Comparison of ENCODE assay signal across 31 cellular contexts in genomic region chr9:852539-852938, GRCh38. TPM values are rescaled to one million over a fixed set of nuclear protein-coding genes. Genes with fewer than 3 reads are reported as not detected.
"Had no signal": no experiment of that assay in that cellular context is flagged by ENCODE, and none has a peak within 500 bp of the region (broad histone marks: within the 10 kb centered on the region; RNA-seq: fewer than 3 reads in every experiment).

No MANE protein-coding gene starts in this region.

- DNase-seq: IMR-90; Karpas-422; KG1; MG63; NCI-H1092; NCI-H1105 treated with DMSO at 0.1 percent for 48 hours; NCI-H1417 treated with DMSO at 0.1 percent for 48 hours; NCI-H146; NCI-H1694 treated with DMSO at 0.1 percent for 48 hours; NCI-H1930; NCI-H2081; NCI-H2107; NCI-H2171; NCI-H226; NCI-H446; NCI-H510A; NCI-H524 treated with DMSO at 0.1 percent for 48 hours; NCI-H69; NCI-H774; NK-92 treated with Interleukin-12 subunit alpha and Interleukin-12 subunit beta, amount 100 ng/mL, for 24 hours; OCI-M1; PC-9; Peyer's patch; SHP77 treated with DMSO at 0.1 percent for 48 hours; SJCRH30; T-helper 1 cell had no signal

- H3K4me1 ChIP-seq: Peyer's patch, SJCRH30 had no signal

- ATAC-seq: HepG2, Right ventricle myocardium inferior, SK-N-SH treated with all-trans-retinoic acid at 6 μM for 48 hours had no signal

- H3K4me3 ChIP-seq: MG63, PC-9, Peyer's patch, SJCRH30 had no signal

- FAIRE-seq: HepG2 had no signal

- H3K27ac ChIP-seq: PC-9, Peyer's patch, SJCRH30 had no signal

- H3K9me3 ChIP-seq: MG63, Peyer's patch, SJCRH30 had no signal

- H3K36me3 ChIP-seq: MG63, Peyer's patch, SJCRH30 had no signal

- H3K27me3 ChIP-seq: MG63, Peyer's patch, SJCRH30 had no signal

RNA-seq across cellular contexts. Expression of gene DMRT1, which starts 11.0 kb away (rescaled TPM):
- total RNA-seq: HepG2, HT1080, IMR-90, PC-9, Peyer's patch, Right ventricle myocardium inferior, RPMI7951, SJCRH30 had no signal
- polyA plus RNA-seq: HepG2, IMR-90 had no signal
